ENCODE assay signal across 20 cellular contexts in genomic region chr1:31441558-31441957, GRCh38. TPM values are rescaled to one million over a fixed set of nuclear protein-coding genes. Genes with fewer than 3 reads are reported as not detected.
"Had no signal": no experiment of that assay in that cellular context is flagged by ENCODE, and none has a peak within 500 bp of the region (broad histone marks: within the 10 kb centered on the region; RNA-seq: fewer than 3 reads in every experiment).

No MANE protein-coding gene starts in this region.

- H3K4me1 Mint-ChIP-seq: activated CD4-positive, alpha-beta T cell treated with anti-CD3 and anti-CD28 coated beads, Interleukin-2, amount 10 ng/mL, durations not matched to agents 24 days and 14 days; activated naive CD4-positive, alpha-beta T cell treated with anti-CD3 and anti-CD28 coated beads, Interleukin-2, amount 10 ng/mL, durations not matched to agents 7 days and 5 days; nephron had no signal

- H3K27me3 ChIP-seq: brain microvascular endothelial cell, dorsolateral prefrontal cortex, hepatocyte, sigmoid colon had no signal

- H3K9me3 Mint-ChIP-seq: activated CD4-positive, alpha-beta T cell treated with anti-CD3 and anti-CD28 coated beads, Interleukin-2, amount 10 ng/mL, durations not matched to agents 24 days and 14 days; nephron had no signal

- ATAC-seq: activated CD8-positive, alpha-beta T cell treated with anti-CD3 and anti-CD28 coated beads, Interleukin-2, amount 10 ng/mL, durations not matched to agents 7 days and 5 days; lower lobe of right lung; stimulated activated memory B cell treated with anti-CD40 and anti-IgM and Interleukin-4, amounts not matched to agents 10 μg/mL and 1 μg/mL and 100 μg/mL, for 72 hours had no signal

- H3K27ac ChIP-seq: brain microvascular endothelial cell, dorsolateral prefrontal cortex, epithelial cell of prostate, hepatocyte, lower lobe of right lung, sigmoid colon, thoracic aorta had no signal

- H3K27ac Mint-ChIP-seq: activated CD4-positive, alpha-beta T cell treated with anti-CD3 and anti-CD28 coated beads, Interleukin-2, amount 10 ng/mL, durations not matched to agents 24 days and 14 days; activated CD8-positive, alpha-beta T cell treated with anti-CD3 and anti-CD28 coated beads, Interleukin-2, amount 10 ng/mL, durations not matched to agents 7 days and 5 days; activated naive CD4-positive, alpha-beta T cell treated with anti-CD3 and anti-CD28 coated beads, Interleukin-2, amount 10 ng/mL, durations not matched to agents 7 days and 5 days; activated T-cell treated with anti-CD3 and anti-CD28 coated beads, Interleukin-2, amount 50 U/mL, for 24 hours; nephron; stimulated activated memory B cell treated with anti-CD40 and anti-IgM and Interleukin-4, amounts not matched to agents 10 μg/mL and 1 μg/mL and 100 μg/mL, for 72 hours had no signal

- H3K4me3 Mint-ChIP-seq: activated CD4-positive, alpha-beta T cell treated with anti-CD3 and anti-CD28 coated beads, Interleukin-2, amount 10 ng/mL, durations not matched to agents 24 days and 14 days; activated CD8-positive, alpha-beta T cell treated with anti-CD3 and anti-CD28 coated beads, Interleukin-2, amount 10 ng/mL, durations not matched to agents 7 days and 5 days; activated naive CD4-positive, alpha-beta T cell treated with anti-CD3 and anti-CD28 coated beads, Interleukin-2, amount 10 ng/mL, durations not matched to agents 7 days and 5 days; activated T-cell treated with anti-CD3 and anti-CD28 coated beads, Interleukin-2, amount 50 U/mL, for 24 hours; nephron; stimulated activated memory B cell treated with anti-CD40 and anti-IgM and Interleukin-4, amounts not matched to agents 10 μg/mL and 1 μg/mL and 100 μg/mL, for 72 hours had no signal

- H3K4me3 ChIP-seq: dorsolateral prefrontal cortex, hepatocyte, lower lobe of right lung, sigmoid colon, thoracic aorta had no signal

- H3K9me3 ChIP-seq: lower lobe of right lung, thoracic aorta had no signal

- H3K36me3 ChIP-seq: brain microvascular endothelial cell, lower lobe of right lung, sigmoid colon, thoracic aorta had no signal

- H3K36me3 Mint-ChIP-seq: activated naive CD4-positive, alpha-beta T cell treated with anti-CD3 and anti-CD28 coated beads, Interleukin-2, amount 10 ng/mL, durations not matched to agents 7 days and 5 days; stimulated activated memory B cell treated with anti-CD40 and anti-IgM and Interleukin-4, amounts not matched to agents 10 μg/mL and 1 μg/mL and 100 μg/mL, for 72 hours had no signal

- DNase-seq: activated CD4-positive, alpha-beta T cell treated with anti-CD3 and anti-CD28 coated beads, Interleukin-2, amount 10 ng/mL, durations not matched to agents 24 days and 14 days; activated CD4-positive, CD25-positive, alpha-beta regulatory T cell; activated CD8-positive, alpha-beta T cell treated with anti-CD3 and anti-CD28 coated beads, Interleukin-2, amount 10 ng/mL, durations not matched to agents 7 days and 5 days; activated effector memory CD4-positive, alpha-beta T cell treated with Interleukin-2 at 50 U/mL for 16 hours; activated naive CD4-positive, alpha-beta T cell treated with anti-CD3 and anti-CD28 coated beads, Interleukin-2, amount 10 ng/mL, durations not matched to agents 7 days and 5 days; activated T-cell treated with anti-CD3 and anti-CD28 coated beads, Interleukin-2, amount 50 U/mL, for 24 hours; brain microvascular endothelial cell; central memory CD4-positive, alpha-beta T cell; dorsolateral prefrontal cortex; foreskin fibroblast; lower lobe of right lung; nucleus accumbens; sigmoid colon; stimulated activated CD4-positive, alpha-beta T cell treated with anti-CD3 and anti-CD28 coated beads, Interleukin-4, amount 100 ng/mL, for 4 hours; T-helper 9 cell had no signal

- H3K4me1 ChIP-seq: lower lobe of right lung, sigmoid colon had no signal

RNA-seq across cellular contexts. Expression of gene SERINC2, which starts 28.5 kb away (rescaled TPM):
- total RNA-seq: activated CD4-positive, alpha-beta T cell treated with anti-CD3 and anti-CD28 coated beads, Interleukin-2, amount 10 ng/mL, durations not matched to agents 24 days and 14 days had no signal
